In genomic region chr2:204533629-204534370, GRCh38 we compare ENCODE assay signal across 16 cellular contexts. TPM values are rescaled to one million over a fixed set of nuclear protein-coding genes. Genes with fewer than 3 reads are reported as not detected.
DNase-seq lines count a peak whose midpoint lies in the region; ATAC-seq and TF ChIP-seq lines count a peak whose summit lies in the region.
"Had no signal": no experiment of that assay in that cellular context is flagged by ENCODE, and none has a peak within 500 bp of the region (broad histone marks: within the 10 kb centered on the region; RNA-seq: fewer than 3 reads in every experiment).

No MANE protein-coding gene starts in this region.

- BruUV-seq in PC-9 (replicated peaks; lab: Mats Ljungman, UMichigan): no TSS peak

- H3K27ac Mint-ChIP-seq in mesothelial cell of epicardium: no peak overlapping the region
- H3K27ac Mint-ChIP-seq: activated naive CD8-positive, alpha-beta T cell; memory B cell had no signal

- DNase-seq in NCI-H2081 (lab: John Stamatoyannopoulos, UW) (peak; percentile 5 to 53), NCI-H2081 treated with DMSO at 0.1 percent for 48 hours (lab: John Stamatoyannopoulos, UW) (no peak), PC-9 (peak in 1 of 2 experiments; percentile 87), fibroblast of villous mesenchyme (ENCODE audit: low read depth) (peak; percentile 25), stromal cell of bone marrow (ENCODE audit: low read depth) (peak; percentile 51), mesothelial cell of epicardium (ENCODE audit: low spot score in 2 of 2, unreplicated experiment in 2 of 2) (no peak), GM19238 (ENCODE audit: insufficient read length, low spot score) (no peak)
- DNase-seq: 8988T; activated CD8-positive, alpha-beta memory T cell treated with anti-CD3 and anti-CD28 coated beads, Interleukin-2, amount 50 U/mL, for 4 hours; erythroblast; NCI-H82; ovary; testis had no signal

- no peaks in the 10 kb centered on the region for H3K9me3 ChIP-seq in PC-9 (ENCODE audit: insufficient read depth, low read depth)
- H3K9me3 ChIP-seq: ovary, testis had no signal

- H2AFZ ChIP-seq in PC-9: no peak overlapping the region

- H3K36me3 ChIP-seq in PC-9 (ENCODE audit: low read depth): no peaks in the 10 kb centered on the region
- H3K36me3 ChIP-seq: ovary had no signal

- H3K9me2 ChIP-seq in PC-9 (ENCODE audit: insufficient read depth): no peaks in the 10 kb centered on the region

- peak overlapping the region; percentile 35 for H3K4me2 ChIP-seq in PC-9

- H3K36me3 Mint-ChIP-seq in mesothelial cell of epicardium: no peaks in the 10 kb centered on the region
- H3K36me3 Mint-ChIP-seq: activated naive CD8-positive, alpha-beta T cell; memory B cell had no signal

- intact Hi-C loops in PC-9 (cut with micrococcal nuclease; ENCODE audit: unreplicated experiment): no loop called here

- H3K27me3 ChIP-seq in PC-9 (ENCODE audit: insufficient read depth, low read depth): no peaks in the 10 kb centered on the region
- H3K27me3 ChIP-seq: ovary, testis had no signal

- H3F3A ChIP-seq in PC-9 (ENCODE audit: insufficient read depth, low read depth): 0 out of 2 replicates have a peak, but pooled peaks cover 3% of the 10 kb centered on the region

- H3K9me3 Mint-ChIP-seq in mesothelial cell of epicardium: no peaks in the 10 kb centered on the region
- H3K9me3 Mint-ChIP-seq: memory B cell had no signal

- CTCF ChIA-PET in PC-9 (lab: Charles Lee): no interaction called here

- ATAC-seq in GM18520 (IDR thresholded peaks at IDR 0.05; ENCODE audit: unreplicated experiment): no peak

- no peak overlapping the region for H3K4me3 Mint-ChIP-seq in mesothelial cell of epicardium
- H3K4me3 Mint-ChIP-seq: activated naive CD8-positive, alpha-beta T cell; memory B cell had no signal

- H3K27ac ChIP-seq in PC-9: 0 out of 2 replicates have a peak overlapping the region, but pooled peaks have one; percentile 1
- H3K27ac ChIP-seq: ovary, testis had no signal

- no peak overlapping the region for H3K4me3 ChIP-seq in PC-9
- H3K4me3 ChIP-seq in fibroblast of villous mesenchyme (ENCODE audit: low read depth, low read length): no peak overlapping the region
- H3K4me3 ChIP-seq: ovary, testis had no signal

- peaks cover 33% of the 10 kb centered on the region for H3K4me1 ChIP-seq in PC-9 (replicated peaks; ENCODE audit: insufficient read depth)
- H3K4me1 ChIP-seq: testis had no signal

- POLR2A ChIA-PET in PC-9 (lab: Charles Lee; ENCODE audit: unreplicated experiment): interaction anchor here (0.7 kb wide), 1 partner anchor 47 kb away, joined by 4 read pairs; no protein-coding TSS in a partner anchor

- H3K4me1 Mint-ChIP-seq in mesothelial cell of epicardium: no peaks in the 10 kb centered on the region
- H3K4me1 Mint-ChIP-seq: memory B cell had no signal

- no peaks in the 10 kb centered on the region for H3K79me2 ChIP-seq in PC-9 (ENCODE audit: low read depth)

- peaks cover 1% of the 10 kb centered on the region for H3K27me3 Mint-ChIP-seq in mesothelial cell of epicardium (ENCODE audit: low read depth)
- H3K27me3 Mint-ChIP-seq: memory B cell had no signal

- TF ChIP-seq CTCF in PC-9 (conservative IDR thresholded peaks at IDR 0.05): no peak
- TF ChIP-seq CTCF in fibroblast of villous mesenchyme (IDR thresholded peaks at IDR 0.05; ENCODE audit: insufficient read depth, low read depth, low read length): no peak
- no peak for TF ChIP-seq CTCF in mesothelial cell of epicardium (IDR thresholded peaks at IDR 0.05; ENCODE audit: unreplicated experiment)

- H4K20me1 ChIP-seq in PC-9 (ENCODE audit: insufficient read depth): no peaks in the 10 kb centered on the region

RNA-seq across cellular contexts. Expression of gene PARD3B, which starts 11.5 kb away (rescaled TPM):
- 7.6 and 13.2 TPM in 2 replicates for total RNA-seq in PC-9 (2021)
- total RNA-seq in fibroblast of villous mesenchyme: 26.4 and 53.1 TPM in 2 replicates
- total RNA-seq in mesothelial cell of epicardium: 20.4 to 23.7 TPM (median 23.4 TPM) in 3 replicates

Comparison
In these comparisons a context has a peak if more than half of its experiments do, and no peak if none do; other contexts are left out.
1. DNase-seq: peak in NCI-H2081 (2 of 2), fibroblast of villous mesenchyme (single experiment) and stromal cell of bone marrow (single experiment); none in NCI-H2081 treated with DMSO at 0.1 percent for 48 hours (single experiment), mesothelial cell of epicardium (0 of 2) and GM19238 (single experiment).